Comparison of ENCODE assay signal across 21 cellular contexts in the genomic region with DNA sequence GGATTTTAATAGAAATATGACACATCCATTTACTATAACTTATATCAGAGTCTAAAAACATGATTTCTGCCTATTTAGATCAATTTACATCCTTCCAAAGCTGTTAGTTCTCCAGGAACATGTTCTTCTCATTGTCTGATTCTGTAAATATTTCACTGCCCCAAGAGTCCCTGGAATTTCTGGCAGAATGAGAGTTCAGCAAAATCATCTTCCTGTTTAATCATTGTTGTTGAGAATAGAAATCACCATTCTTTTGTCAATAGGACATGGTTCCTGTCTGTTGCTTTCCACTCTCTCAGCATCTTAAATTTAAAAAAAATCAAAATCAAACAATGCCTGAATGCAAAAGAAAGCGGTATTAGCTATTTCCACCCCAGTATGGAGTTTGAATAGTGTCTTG.
A peak's percentile ranks its signal among the peaks of the same experiment; 100 is the strongest.
DNase-seq lines count a peak whose midpoint lies in the region; ATAC-seq, FAIRE-seq and TF ChIP-seq lines count a peak whose summit lies in the region.
"Had no signal": no experiment of that assay in that cellular context is flagged by ENCODE, and none has a peak within 500 bp of the region (broad histone marks: within the 10 kb centered on the region; RNA-seq: fewer than 3 reads in every experiment).

No MANE protein-coding gene starts in this region.

- POLR2A ChIA-PET in endothelial cell of umbilical vein (lab: Charles Lee) = no interaction called here

- H3K4me3 ChIP-seq in astrocyte (ENCODE audit: insufficient read depth, low read depth, low read length) = no peak overlapping the region
- H3K4me3 ChIP-seq in endothelial cell of umbilical vein (replicated peaks in 1 of 3; ENCODE audit: insufficient read depth in 1 of 3, low read depth in 1 of 3, low read length in 3 of 3) = no peak overlapping the region
- no peak overlapping the region for H3K4me3 ChIP-seq in smooth muscle cell
- no peak overlapping the region for H3K4me3 ChIP-seq in prostate gland
- H3K4me3 ChIP-seq: GM23338 had no signal

- CTCF ChIA-PET in endothelial cell of umbilical vein (lab: Charles Lee) = interaction anchor here (1.2 kb wide), 1 partner anchor 21 kb away, joined by 4 read pairs; no protein-coding TSS in a partner anchor

- H3K36me3 Mint-ChIP-seq in astrocyte (ENCODE audit: low read depth, unreplicated experiment) (no peaks in the 10 kb centered on the region), nephron (ENCODE audit: low read depth) (no peaks in the 10 kb centered on the region)
- H3K36me3 Mint-ChIP-seq: CD4-positive, alpha-beta memory T cell had no signal

- peak; percentile 9 for FAIRE-seq in astrocyte (lab: Jason Lieb, UNC)
- FAIRE-seq in endothelial cell of umbilical vein (lab: Jason Lieb, UNC) = peak; percentile 64
- FAIRE-seq: GM12891, GM18507 had no signal

- TF ChIP-seq CTCF in astrocyte (IDR thresholded peaks at IDR 0.05; ENCODE audit: insufficient read depth, low read depth, low read length) (no peak), endothelial cell of umbilical vein (IDR thresholded peaks at IDR 0.05; ENCODE audit: extremely low read depth in 1 of 2, insufficient read depth in 1 of 2, low read depth in 1 of 2, low read length in 2 of 2) (no peak), nephron (IDR thresholded peaks at IDR 0.05; ENCODE audit: unreplicated experiment in 3 of 3) (no peak), smooth muscle cell (IDR thresholded peaks at IDR 0.05; ENCODE audit: borderline replicate concordance, insufficient read depth, poor library complexity, severe bottlenecking) (no peak), prostate gland (IDR thresholded peaks at IDR 0.05) (no peak)

- H3K79me2 ChIP-seq in astrocyte (ENCODE audit: insufficient read depth, low read length) = no peaks in the 10 kb centered on the region
- no peaks in the 10 kb centered on the region for H3K79me2 ChIP-seq in endothelial cell of umbilical vein (ENCODE audit: control insufficient read depth, insufficient read depth, low read length)
- H3K79me2 ChIP-seq in smooth muscle cell (ENCODE audit: low read depth) = no peaks in the 10 kb centered on the region

- DNase-seq in astrocyte (ENCODE audit: low read depth) (no peak), endothelial cell of umbilical vein (ENCODE audit: low read depth, low spot score) (peak; percentile 1), kidney tubule cell (ENCODE audit: low spot score) (peak; percentile 74), smooth muscle cell (lab: John Stamatoyannopoulos, UW; ENCODE audit: unreplicated experiment) (no peak), prostate gland (ENCODE audit: low spot score) (no peak)
- DNase-seq: 8988T; C1 segment of cervical spinal cord; Calu3; CD4-positive, alpha-beta memory T cell; COR-L47; DMS53; DMS79 treated with DMSO at 0.1 percent for 48 hours; GF-D8; H9 had no signal

- H3K4me3 Mint-ChIP-seq in astrocyte (ENCODE audit: unreplicated experiment) = no peak overlapping the region
- no peak overlapping the region for H3K4me3 Mint-ChIP-seq in nephron
- H3K4me3 Mint-ChIP-seq: CD4-positive, alpha-beta memory T cell; GM23338; H9 had no signal

- H3K27ac Mint-ChIP-seq in astrocyte (ENCODE audit: unreplicated experiment) (peak overlapping the region; percentile 62), nephron (peak overlapping the region in 2 of 3 experiments; percentile 71 to 81)
- H3K27ac Mint-ChIP-seq: CD4-positive, alpha-beta memory T cell; GM23338; H9 had no signal

- 54% methylated on average over 1 of the region's 1 CpG for WGBS in smooth muscle cell (ENCODE audit: low lambda C conversion rate)
- 82% methylated on average over 1 of the region's 1 CpG for WGBS in prostate gland

- H3K9me3 Mint-ChIP-seq in astrocyte (ENCODE audit: unreplicated experiment) = no peaks in the 10 kb centered on the region
- H3K9me3 Mint-ChIP-seq in nephron = peaks cover 3% of the 10 kb centered on the region
- H3K9me3 Mint-ChIP-seq: GM23338 had no signal

- H3K4me2 ChIP-seq in astrocyte (ENCODE audit: low read length) (no peak overlapping the region), endothelial cell of umbilical vein (ENCODE audit: insufficient read depth, low read length) (peak overlapping the region; percentile 62), smooth muscle cell (no peak overlapping the region)
- H3K4me2 ChIP-seq: GM23338 had no signal

- no peaks in the 10 kb centered on the region for H3K27me3 Mint-ChIP-seq in astrocyte (ENCODE audit: low read depth, unreplicated experiment)
- H3K27me3 Mint-ChIP-seq in nephron (ENCODE audit: low read depth) = no peaks in the 10 kb centered on the region
- H3K27me3 Mint-ChIP-seq: CD4-positive, alpha-beta memory T cell had no signal

- H3K4me1 Mint-ChIP-seq in astrocyte (ENCODE audit: low read depth, unreplicated experiment) (peaks cover 9% of the 10 kb centered on the region), nephron (no peaks in the 10 kb centered on the region)
- H3K4me1 Mint-ChIP-seq: CD4-positive, alpha-beta memory T cell; GM23338 had no signal

- H3K27me3 ChIP-seq in astrocyte (ENCODE audit: insufficient read depth, low read length) (no peaks in the 10 kb centered on the region), endothelial cell of umbilical vein (ENCODE audit: control insufficient read depth in 2 of 2, insufficient read depth in 2 of 2, low read length in 2 of 2) (no peaks in the 10 kb centered on the region), smooth muscle cell (ENCODE audit: low read depth) (no peaks in the 10 kb centered on the region), prostate gland (replicated peaks; ENCODE audit: insufficient read depth) (no peaks in the 10 kb centered on the region)

- H3K27ac ChIP-seq in astrocyte (ENCODE audit: low read depth, low read length) = no peak overlapping the region
- peak overlapping the region; percentile 57 for H3K27ac ChIP-seq in endothelial cell of umbilical vein (ENCODE audit: insufficient read depth, low read depth, low read length)
- no peak overlapping the region for H3K27ac ChIP-seq in smooth muscle cell (ENCODE audit: low read depth)
- H3K27ac ChIP-seq in prostate gland = no peak overlapping the region

- H3K9ac ChIP-seq in astrocyte (ENCODE audit: low read length) (no peak overlapping the region), endothelial cell of umbilical vein (replicated peaks; ENCODE audit: extremely low read depth, insufficient read depth, low read length) (peak overlapping the region; percentile 3), smooth muscle cell (ENCODE audit: low read depth) (no peak overlapping the region)

- ATAC-seq in HG02852 (IDR thresholded peaks at IDR 0.05; ENCODE audit: unreplicated experiment) (no peak), HG03565 (IDR thresholded peaks at IDR 0.05; ENCODE audit: unreplicated experiment) (no peak)
- ATAC-seq: GM23338, HCT116 had no signal

- no peaks in the 10 kb centered on the region for H4K20me1 ChIP-seq in astrocyte (ENCODE audit: insufficient read depth, low read length)
- no peaks in the 10 kb centered on the region for H4K20me1 ChIP-seq in endothelial cell of umbilical vein (replicated peaks; ENCODE audit: control insufficient read depth, extremely low read depth, insufficient read depth, low read length)
- no peaks in the 10 kb centered on the region for H4K20me1 ChIP-seq in smooth muscle cell (ENCODE audit: low read depth)

- no TSS peak for BruUV-seq in endothelial cell of umbilical vein (replicated peaks; lab: Mats Ljungman, UMichigan)

- intact Hi-C loops in endothelial cell of umbilical vein (cut with micrococcal nuclease) = loop anchor here (5.0 kb wide), 2 partner anchors 47 to 62 kb away; no protein-coding TSS in a partner anchor
- intact Hi-C loops in prostate gland (cut with DNase I) = no loop called here

- H3K9me3 ChIP-seq in astrocyte (ENCODE audit: insufficient read depth, low read depth, low read length) (no peaks in the 10 kb centered on the region), endothelial cell of umbilical vein (replicated peaks; ENCODE audit: control insufficient read depth, insufficient read depth, low read length) (no peaks in the 10 kb centered on the region), smooth muscle cell (replicated peaks; ENCODE audit: low read depth) (no peaks in the 10 kb centered on the region), prostate gland (no peaks in the 10 kb centered on the region)

- dilution Hi-C loops in endothelial cell of umbilical vein (cut with MboI; ENCODE audit: extremely low pct_ligation_motif_present, low sequenced_read_pairs) = no loop called here

- H3K4me1 ChIP-seq in astrocyte (ENCODE audit: insufficient read depth, low read length) (no peaks in the 10 kb centered on the region), endothelial cell of umbilical vein (ENCODE audit: control insufficient read depth, extremely low read depth, insufficient read depth, low read length) (peaks cover 33% of the 10 kb centered on the region), smooth muscle cell (ENCODE audit: low read depth) (no peaks in the 10 kb centered on the region), prostate gland (replicated peaks) (no peaks in the 10 kb centered on the region)

- no peaks in the 10 kb centered on the region for H3F3A ChIP-seq in smooth muscle cell (ENCODE audit: low read depth)

- H3K36me3 ChIP-seq in astrocyte (ENCODE audit: insufficient read depth, low read length) (no peaks in the 10 kb centered on the region), endothelial cell of umbilical vein (ENCODE audit: control insufficient read depth in 2 of 2, extremely low read depth in 1 of 2, insufficient read depth in 2 of 2, low read length in 2 of 2) (no peaks in the 10 kb centered on the region), smooth muscle cell (ENCODE audit: low read depth) (no peaks in the 10 kb centered on the region), prostate gland (no peaks in the 10 kb centered on the region)

- H3K9me1 ChIP-seq in endothelial cell of umbilical vein (replicated peaks; ENCODE audit: control insufficient read depth, extremely low read depth, insufficient read depth, low read length) = no peaks in the 10 kb centered on the region

- no peak for TF ChIP-seq POLR2A in endothelial cell of umbilical vein (IDR thresholded peaks at IDR 0.05; ENCODE audit: low read depth, low read length)
- TF ChIP-seq POLR2A in prostate gland (IDR thresholded peaks at IDR 0.05) = no peak

- H2AFZ ChIP-seq in astrocyte (ENCODE audit: low read depth, low read length) (no peak overlapping the region), endothelial cell of umbilical vein (ENCODE audit: low read depth, low read length) (peak overlapping the region; percentile 18), smooth muscle cell (ENCODE audit: low read depth) (no peak overlapping the region)
- H2AFZ ChIP-seq: GM23338 had no signal

TF ChIP-seq in endothelial cell of umbilical vein, 7 proteins besides CTCF, POLR2A, EP300 and RAD21 (continues in another document):
- TF ChIP-seq JUN (IDR thresholded peaks at IDR 0.05; ENCODE audit: borderline replicate concordance, insufficient read depth, insufficient read length, low read depth) (no peak), MYC (IDR thresholded peaks at IDR 0.05; ENCODE audit: low read depth, low read length) (no peak), GATA2 (IDR thresholded peaks at IDR 0.05; ENCODE audit: insufficient read depth, insufficient read length, low read depth, low read length) (no peak), FOS (IDR thresholded peaks at IDR 0.05; ENCODE audit: borderline replicate concordance, insufficient read depth, low read length) (no peak)
- TF ChIP-seq, protein P1, sequence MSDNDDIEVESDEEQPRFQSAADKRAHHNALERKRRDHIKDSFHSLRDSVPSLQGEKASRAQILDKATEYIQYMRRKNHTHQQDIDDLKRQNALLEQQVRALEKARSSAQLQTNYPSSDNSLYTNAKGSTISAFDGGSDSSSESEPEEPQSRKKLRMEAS (IDR thresholded peaks at IDR 0.05; ENCODE audit: insufficient read depth, insufficient read length) = no peak

Comparison
In these comparisons a context has a peak if more than half of its experiments do, and no peak if none do; other contexts are left out.
1. DNase-seq: peak in endothelial cell of umbilical vein (single experiment) and kidney tubule cell (single experiment); none in astrocyte (single experiment), smooth muscle cell (single experiment) and prostate gland (single experiment).